Comparison of ENCODE assay signal across 8 cellular contexts in the genomic region with DNA sequence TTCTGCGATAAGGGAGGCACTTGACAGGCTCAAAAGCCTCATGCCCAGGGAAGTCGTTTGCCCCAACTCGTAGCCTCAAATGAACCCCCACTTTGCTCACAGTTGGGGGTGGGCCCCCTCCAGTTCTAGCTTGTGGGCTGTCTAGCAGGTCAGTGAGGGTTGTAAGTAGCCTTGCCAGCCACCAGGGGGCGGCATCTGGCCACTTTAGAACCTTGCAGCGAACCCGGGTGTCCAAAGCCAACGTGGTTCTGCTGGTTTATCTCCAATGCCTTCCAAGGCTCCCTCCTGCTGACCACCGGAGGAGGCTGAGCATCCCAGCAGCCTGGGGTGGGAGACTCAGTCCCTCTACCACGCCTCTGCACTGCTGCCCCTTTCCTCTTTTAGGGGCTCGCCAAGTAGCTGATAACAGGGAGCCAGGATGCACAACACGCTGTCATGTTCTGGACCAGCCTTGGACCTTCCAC. TPM values are rescaled to one million over a fixed set of nuclear protein-coding genes. Genes with fewer than 3 reads are reported as not detected.
DNase-seq lines count a peak whose midpoint lies in the region; ATAC-seq and TF ChIP-seq lines count a peak whose summit lies in the region.

No MANE protein-coding gene starts in this region.

- POLR2A ChIA-PET in IMR-90 (lab: Charles Lee; ENCODE audit: unreplicated experiment) = no interaction called here

- no peak overlapping the region for H3K4ac ChIP-seq in IMR-90 (ENCODE audit: low read depth, low read length)

- H3K9me3 ChIP-seq in BE2C = no peaks in the 10 kb centered on the region
- H3K9me3 ChIP-seq in IMR-90 (ENCODE audit: control insufficient read depth, insufficient read depth, low read length) = no peaks in the 10 kb centered on the region
- no peaks in the 10 kb centered on the region for H3K9me3 ChIP-seq in SJCRH30 (replicated peaks)

- H3K4me1 ChIP-seq in BE2C (no peaks in the 10 kb centered on the region), IMR-90 (ENCODE audit: control insufficient read depth, insufficient read depth, low read length) (no peaks in the 10 kb centered on the region), SJCRH30 (no peaks in the 10 kb centered on the region)

- WGBS in IMR-90 (ENCODE audit: extremely low coverage in 2 of 2, insufficient read length in 1 of 2), 2 experiments = 3% methylated on average over 4 of the region's 11 CpGs; no CpG with 5 or more reads in 1 of the 2 experiments

- peak; percentile 98 for ATAC-seq in IMR-90 (ENCODE audit: low read depth)

- H3K23ac ChIP-seq in IMR-90 (ENCODE audit: low read depth, low read length) = no peak overlapping the region

- H3K56ac ChIP-seq in IMR-90 (ENCODE audit: extremely low read depth, insufficient read depth, low read length) = no peak overlapping the region

- no peaks in the 10 kb centered on the region for H3K27me3 ChIP-seq in BE2C
- H3K27me3 ChIP-seq in IMR-90 (ENCODE audit: control insufficient read depth, insufficient read depth, low read length) = peaks cover 20% of the 10 kb centered on the region
- no peaks in the 10 kb centered on the region for H3K27me3 ChIP-seq in SJCRH30

- no peak overlapping the region for H3K27ac Mint-ChIP-seq in type B pancreatic cell

- no peaks in the 10 kb centered on the region for H3K36me3 Mint-ChIP-seq in type B pancreatic cell

- H4K91ac ChIP-seq in IMR-90 (ENCODE audit: insufficient read depth, low read depth, low read length) = no peak overlapping the region

- H3K9me1 ChIP-seq in IMR-90 (ENCODE audit: insufficient read depth, low read length) = no peaks in the 10 kb centered on the region

- H4K5ac ChIP-seq in IMR-90 (ENCODE audit: low read depth, low read length) = no peak overlapping the region

- no peak overlapping the region for H3K4me2 ChIP-seq in IMR-90 (ENCODE audit: low read depth, low read length)

- CTCF ChIA-PET in IMR-90 (lab: Yijun Ruan, JAX) = interaction anchor here (0.7 to 2.3 kb wide), 9 partner anchors 9 to 297 kb away, joined by 3 to 6 read pairs (median 3); no protein-coding TSS in a partner anchor

- dilution Hi-C loops in IMR-90 (cut with HindIII; ENCODE audit: low sequenced_read_pairs, unreplicated experiment) = no loop called here

- no peak overlapping the region for H3K14ac ChIP-seq in IMR-90 (replicated peaks; ENCODE audit: low read depth, low read length)

- in situ Hi-C loops in IMR-90 (cut with MboI; ENCODE audit: low sequenced_read_pairs) = loop anchor here (25.0 kb wide), 1 partner anchor 279 kb away; no protein-coding TSS in a partner anchor

- no peak for TF ChIP-seq POLR2A in IMR-90 (IDR thresholded peaks at IDR 0.05; ENCODE audit: low read depth, low read length)

- H3K79me1 ChIP-seq in IMR-90 (ENCODE audit: low read depth in 1 of 2, low read length in 2 of 2) = no peaks in the 10 kb centered on the region

- no peak overlapping the region for H2BK20ac ChIP-seq in IMR-90 (ENCODE audit: low read depth, low read length)

- DNase-seq in BE2C (peak; percentile 72), GM19240 (ENCODE audit: insufficient read length, low spot score) (peak; percentile 84), IMR-90 (peak; percentile 69), SJCRH30 (peak; percentile 54 to 71), glomerular visceral epithelial cell (ENCODE audit: extremely low spot score) (peak; percentile 71), pons (ENCODE audit: low spot score) (peak; percentile 80), type B pancreatic cell (ENCODE audit: extremely low spot score, unreplicated experiment) (peak; percentile 78)
- peak; percentile 60 for DNase-seq in activated gamma-delta T cell treated with anti-CD3 and anti-CD28 coated beads, Interleukin-2, amount 50 U/mL, for 16 hours (ENCODE audit: low read depth)

- peak overlapping the region; percentile 37 for H2AK9ac ChIP-seq in IMR-90 (replicated peaks; ENCODE audit: low read depth, low read length, poor library complexity)

- H3K4me3 Mint-ChIP-seq in type B pancreatic cell = no peak overlapping the region

- no peak overlapping the region for H3K9ac ChIP-seq in IMR-90 (ENCODE audit: low read depth, low read length)

- intact Hi-C loops in IMR-90 (cut with micrococcal nuclease) = loop anchor here (1.0 to 10.0 kb wide), 3 partner anchors 94 to 449 kb away; no protein-coding TSS in a partner anchor

- BruUV-seq in IMR-90 (replicated peaks; lab: Mats Ljungman, UMichigan) = no TSS peak

- no peaks in the 10 kb centered on the region for H3K36me3 ChIP-seq in BE2C
- no peaks in the 10 kb centered on the region for H3K36me3 ChIP-seq in IMR-90 (ENCODE audit: control insufficient read depth, insufficient read depth, low read length)
- no peaks in the 10 kb centered on the region for H3K36me3 ChIP-seq in SJCRH30

- no peak overlapping the region for H2BK15ac ChIP-seq in IMR-90 (ENCODE audit: low read depth, low read length)

- H2BK120ac ChIP-seq in IMR-90 (ENCODE audit: low read depth, low read length) = no peak overlapping the region

- H3K9me3 Mint-ChIP-seq in type B pancreatic cell = no peaks in the 10 kb centered on the region

- H3K27me3 Mint-ChIP-seq in type B pancreatic cell = peaks cover 16% of the 10 kb centered on the region

- H3K4me1 Mint-ChIP-seq in type B pancreatic cell (ENCODE audit: unreplicated experiment) = no peaks in the 10 kb centered on the region

- H4K8ac ChIP-seq in IMR-90 (ENCODE audit: low read depth in 2 of 2, low read length in 2 of 2) = no peak overlapping the region

- H4K20me1 ChIP-seq in IMR-90 (ENCODE audit: insufficient read depth, low read length) = no peaks in the 10 kb centered on the region

- H3K4me3 ChIP-seq in BE2C (ENCODE audit: low read depth, low read length) (no peak overlapping the region), IMR-90 (ENCODE audit: insufficient read depth, low read depth, low read length) (no peak overlapping the region), SJCRH30 (no peak overlapping the region)

- peak; percentile 73 for TF ChIP-seq CTCF in BE2C (IDR thresholded peaks at IDR 0.05; ENCODE audit: low read depth, low read length)
- TF ChIP-seq CTCF in IMR-90 (conservative IDR thresholded peaks at IDR 0.05; ENCODE audit: low read depth, low read length) = peak; percentile 72
- TF ChIP-seq CTCF in type B pancreatic cell (conservative IDR thresholded peaks at IDR 0.05) = peak; percentile 92

- H3K18ac ChIP-seq in IMR-90 (ENCODE audit: low read depth, low read length) = no peak overlapping the region

- H2BK5ac ChIP-seq in IMR-90 (ENCODE audit: low read depth, low read length, poor library complexity, severe bottlenecking) = no peak overlapping the region

- peak overlapping the region; percentile 82 for H2AFZ ChIP-seq in IMR-90 (replicated peaks; ENCODE audit: low read length, poor library complexity)

- no peak overlapping the region for H2AK5ac ChIP-seq in IMR-90 (ENCODE audit: low read depth, low read length)

- peak; percentile 68 for TF ChIP-seq RAD21 in IMR-90 (IDR thresholded peaks at IDR 0.05; ENCODE audit: low read length)

- H3K27ac ChIP-seq in IMR-90 (ENCODE audit: insufficient read depth, low read length) = no peak overlapping the region
- H3K27ac ChIP-seq in SJCRH30 = no peak overlapping the region

TF ChIP-seq in IMR-90, 13 proteins besides CTCF, POLR2A, EP300 and RAD21:
- TF ChIP-seq RCOR1 (IDR thresholded peaks at IDR 0.05; ENCODE audit: insufficient replicate concordance, low read length) = no peak
- TF ChIP-seq MXI1 (IDR thresholded peaks at IDR 0.05; ENCODE audit: borderline replicate concordance, low read depth, low read length) = no peak
- TF ChIP-seq, protein P1, sequence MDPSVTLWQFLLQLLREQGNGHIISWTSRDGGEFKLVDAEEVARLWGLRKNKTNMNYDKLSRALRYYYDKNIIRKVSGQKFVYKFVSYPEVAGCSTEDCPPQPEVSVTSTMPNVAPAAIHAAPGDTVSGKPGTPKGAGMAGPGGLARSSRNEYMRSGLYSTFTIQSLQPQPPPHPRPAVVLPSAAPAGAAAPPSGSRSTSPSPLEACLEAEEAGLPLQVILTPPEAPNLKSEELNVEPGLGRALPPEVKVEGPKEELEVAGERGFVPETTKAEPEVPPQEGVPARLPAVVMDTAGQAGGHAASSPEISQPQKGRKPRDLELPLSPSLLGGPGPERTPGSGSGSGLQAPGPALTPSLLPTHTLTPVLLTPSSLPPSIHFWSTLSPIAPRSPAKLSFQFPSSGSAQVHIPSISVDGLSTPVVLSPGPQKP (IDR thresholded peaks at IDR 0.05; ENCODE audit: borderline replicate concordance, low read depth, low read length) = no peak
- peak; percentile 50 for TF ChIP-seq SMC3 (IDR thresholded peaks at IDR 0.05; ENCODE audit: low read depth, low read length)
- TF ChIP-seq CEBPB (IDR thresholded peaks at IDR 0.05; ENCODE audit: low read depth, low read length) = no peak

RNA-seq across cellular contexts. Expression of a gene that starts 9.2 kb away (rescaled TPM):
- polyA plus RNA-seq in BE2C (2012; ENCODE audit: insufficient read depth, insufficient read length, low read depth) = 11.8 TPM
- total RNA-seq in IMR-90 (2012; rRNA removed) (32.2 and 33.7 TPM in 2 replicates), type B pancreatic cell (ENCODE audit: low replicate concordance) (20.5 and 29.1 TPM in 2 replicates)
- 7.9 and 8.7 TPM in 2 replicates for polyA plus RNA-seq in IMR-90 (2012; rRNA removed)
- polyA plus RNA-seq in IMR-90 (2012; cell fraction: cytosol; rRNA removed) = 3.6 and 4.1 TPM in 2 replicates
- polyA plus RNA-seq in IMR-90 (2012; cell fraction: nucleus; rRNA removed; ENCODE audit: low replicate concordance) = 12.3 and 18.6 TPM in 2 replicates
- total RNA-seq in SJCRH30 (2014; rRNA removed; shearing (Covaris generic)) = 14.6 and 17.6 TPM in 2 replicates

RNA-seq across cellular contexts. Expression of a gene that starts 43.0 kb away (rescaled TPM):
- 34.5 TPM for polyA plus RNA-seq in BE2C (2012; ENCODE audit: insufficient read depth, insufficient read length, low read depth)
- total RNA-seq in IMR-90 (2012; rRNA removed) = 9.0 and 9.7 TPM in 2 replicates
- polyA plus RNA-seq in IMR-90 (2012; rRNA removed) = 20.3 and 20.8 TPM in 2 replicates
- 9.8 and 26.9 TPM in 2 replicates for polyA plus RNA-seq in IMR-90 (2012; cell fraction: cytosol; rRNA removed)
- 90.6 and 220 TPM in 2 replicates for polyA plus RNA-seq in IMR-90 (2012; cell fraction: nucleus; rRNA removed; ENCODE audit: low replicate concordance)
- total RNA-seq in SJCRH30 (2014; rRNA removed; shearing (Covaris generic)) = 28.0 and 33.4 TPM in 2 replicates
- total RNA-seq in type B pancreatic cell (ENCODE audit: low replicate concordance) = 71.7 and 79.7 TPM in 2 replicates
